ENCODE assay signal across 15 cellular contexts in genomic region chr2:115505331-115505730, GRCh38.
DNase-seq lines count a peak whose midpoint lies in the region; ATAC-seq and TF ChIP-seq lines count a peak whose summit lies in the region.
"Had no signal": no experiment of that assay in that cellular context is flagged by ENCODE, and none has a peak within 500 bp of the region (broad histone marks: within the 10 kb centered on the region; RNA-seq: fewer than 3 reads in every experiment).

No MANE protein-coding gene starts in this region.

- no peaks in the 10 kb centered on the region for H3K27me3 Mint-ChIP-seq in stimulated activated naive CD8-positive, alpha-beta T cell treated with anti-CD3 and anti-CD28 coated beads, Interleukin-15, amount 100 ng/mL, for 72 hours
- H3K27me3 Mint-ChIP-seq: B cell; CD4-positive, alpha-beta T cell had no signal

- no peaks in the 10 kb centered on the region for H3K4me1 Mint-ChIP-seq in stimulated activated naive CD8-positive, alpha-beta T cell treated with anti-CD3 and anti-CD28 coated beads, Interleukin-15, amount 100 ng/mL, for 72 hours
- H3K4me1 Mint-ChIP-seq: B cell had no signal

- peaks cover 7 to 12% of the 10 kb centered on the region in 2 donors for H3K9me3 Mint-ChIP-seq in stimulated activated naive CD8-positive, alpha-beta T cell treated with anti-CD3 and anti-CD28 coated beads, Interleukin-15, amount 100 ng/mL, for 72 hours

- no peak overlapping the region for H3K4me3 Mint-ChIP-seq in stimulated activated naive CD8-positive, alpha-beta T cell treated with anti-CD3 and anti-CD28 coated beads, Interleukin-15, amount 100 ng/mL, for 72 hours
- H3K4me3 Mint-ChIP-seq: B cell; CD4-positive, alpha-beta T cell; CD8-positive, alpha-beta T cell had no signal

- peak; percentile 49 for DNase-seq in NCI-H226
- peak; percentile 6 for DNase-seq in amniotic epithelial cell (ENCODE audit: low read depth)
- DNase-seq in left kidney (ENCODE audit: low read depth, low spot score): peak; percentile 22
- no peak for DNase-seq in mucosa of gallbladder (ENCODE audit: low spot score)
- no peak for DNase-seq in stimulated activated naive CD8-positive, alpha-beta T cell treated with anti-CD3 and anti-CD28 coated beads, Interleukin-15, amount 100 ng/mL, for 72 hours
- DNase-seq in erythroblast (lab: John Stamatoyannopoulos, UW): no peak
- DNase-seq: AML-193; Caco-2; Calu3; CD4-positive, alpha-beta T cell; CD8-positive, alpha-beta T cell; DMS79 treated with DMSO at 0.1 percent for 48 hours; GF-D8 had no signal

- no peak for ATAC-seq in stimulated activated naive CD8-positive, alpha-beta T cell treated with anti-CD3 and anti-CD28 coated beads, Interleukin-15, amount 100 ng/mL, for 72 hours
- ATAC-seq: A549; CD8-positive, alpha-beta T cell had no signal

- H3K27ac Mint-ChIP-seq in stimulated activated naive CD8-positive, alpha-beta T cell treated with anti-CD3 and anti-CD28 coated beads, Interleukin-15, amount 100 ng/mL, for 72 hours: no peak overlapping the region
- H3K27ac Mint-ChIP-seq: B cell; CD4-positive, alpha-beta T cell; CD8-positive, alpha-beta T cell had no signal

- TF ChIP-seq POLR2A in erythroblast (IDR thresholded peaks at IDR 0.05; ENCODE audit: low read length): no peak

Comparison
In these comparisons a context has a peak if more than half of its experiments do, and no peak if none do; other contexts are left out.
1. DNase-seq: peak in NCI-H226 (single experiment), amniotic epithelial cell (single experiment) and left kidney (single experiment); none in mucosa of gallbladder (single experiment), stimulated activated naive CD8-positive, alpha-beta T cell treated with anti-CD3 and anti-CD28 coated beads, Interleukin-15, amount 100 ng/mL, for 72 hours (0 of 2) and erythroblast (0 of 2).